Comparison of ENCODE assay signal across 8 cellular contexts in the genomic region with DNA sequence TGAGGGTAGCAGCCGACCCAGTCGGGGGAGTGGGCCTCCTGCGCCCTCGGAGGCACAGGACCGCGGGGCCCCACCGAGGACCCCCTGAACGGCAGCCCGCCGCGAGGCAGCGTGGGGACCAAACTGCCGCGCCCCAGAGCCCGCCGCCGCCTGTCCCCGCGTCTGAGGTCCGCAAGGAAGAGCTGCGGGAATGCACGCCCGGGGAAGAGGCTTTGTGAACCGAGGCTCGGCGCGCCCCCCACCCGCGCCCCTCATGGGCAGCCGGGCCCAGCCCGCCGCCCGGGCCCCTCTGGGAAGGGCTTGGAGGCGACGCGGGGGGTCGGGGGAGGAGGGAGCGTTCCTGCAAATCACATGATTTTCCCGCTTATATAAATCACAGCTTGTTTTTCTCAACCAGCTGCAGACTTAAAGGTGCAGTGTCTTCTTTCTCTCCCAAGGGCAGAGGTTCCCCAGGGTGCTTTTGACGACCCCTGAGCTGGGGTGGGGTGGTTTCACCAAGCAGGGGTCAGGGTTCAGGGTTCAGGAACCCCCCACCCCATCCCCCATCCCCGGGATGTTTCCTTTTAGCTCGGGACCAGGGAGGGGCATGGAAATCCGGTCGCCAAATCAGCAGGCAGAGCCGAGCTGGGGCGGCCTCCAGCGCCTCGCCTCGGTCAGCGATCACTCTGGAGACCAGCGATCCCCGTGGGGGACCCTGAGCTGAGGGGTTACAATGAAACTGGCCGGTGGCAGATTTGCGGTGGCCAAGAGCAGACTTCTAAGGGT. TPM values are rescaled to one million over a fixed set of nuclear protein-coding genes. Genes with fewer than 3 reads are reported as not detected.
DNase-seq lines count a peak whose midpoint lies in the region; ATAC-seq, FAIRE-seq and TF ChIP-seq lines count a peak whose summit lies in the region.

No MANE protein-coding gene starts in this region.

- peak overlapping the region; percentile 32 for H3K4me3 ChIP-seq in fibroblast of pulmonary artery (replicated peaks; ENCODE audit: low read depth, low read length)
- peak overlapping the region; percentile 52 to 63 for H3K4me3 ChIP-seq in muscle layer of colon (ENCODE audit: low read depth in 1 of 2, low read length in 2 of 2)

- no peak for FAIRE-seq in D721Med (lab: Jason Lieb, UNC)
- no peak for FAIRE-seq in urothelium cell line (lab: Jason Lieb, UNC)

- peak overlapping the region; percentile 97 for H3K27ac ChIP-seq in muscle layer of colon (ENCODE audit: low read depth, low read length)

- ATAC-seq in HG03342 (IDR thresholded peaks at IDR 0.05; ENCODE audit: unreplicated experiment) = no peak
- ATAC-seq in HG03571 (IDR thresholded peaks at IDR 0.05; ENCODE audit: unreplicated experiment) = no peak

- H3K4me1 ChIP-seq in muscle layer of colon (ENCODE audit: insufficient read depth, low read length) = peaks cover 70% of the 10 kb centered on the region

- peak overlapping the region; percentile 51 for H3K9ac ChIP-seq in muscle layer of colon (ENCODE audit: low read length)

- DNase-seq in D721Med (ENCODE audit: insufficient read length, low spot score) (no peak), M059J (ENCODE audit: low read depth) (peak; percentile 54), fibroblast of pulmonary artery (ENCODE audit: low read depth) (peak; percentile 82), urothelium cell line (ENCODE audit: low spot score) (peak; percentile 72)
- DNase-seq in activated T-cell treated with anti-CD3 and anti-CD28 coated beads, Interleukin-2, amount 50 U/mL, for 1 hour = peak; percentile 38

- H3K27me3 ChIP-seq in muscle layer of colon (ENCODE audit: control insufficient read depth in 1 of 2, insufficient read depth in 2 of 2, low read length in 2 of 2) = no peaks in the 10 kb centered on the region

- TF ChIP-seq CTCF in D721Med (IDR thresholded peaks at IDR 0.05; ENCODE audit: insufficient read depth, missing control alignments) (peak; percentile 34), fibroblast of pulmonary artery (IDR thresholded peaks at IDR 0.05; ENCODE audit: low read length, missing control alignments) (peak; percentile 36)

- H3K9me3 ChIP-seq in muscle layer of colon (ENCODE audit: low read length) = no peaks in the 10 kb centered on the region

- H3K36me3 ChIP-seq in muscle layer of colon (ENCODE audit: insufficient read depth, low read length) = no peaks in the 10 kb centered on the region

RNA-seq across cellular contexts. Expression of gene ATP23, which starts 44.7 kb away (rescaled TPM):
- total RNA-seq in M059J (2014; rRNA removed; shearing (Covaris generic)) = 20.7 and 24.8 TPM in 2 replicates

RNA-seq across cellular contexts. Expression of gene CTDSP2, which starts 50.1 kb away (rescaled TPM):
- total RNA-seq in M059J (2014; rRNA removed; shearing (Covaris generic)) = 37.3 and 44.2 TPM in 2 replicates
